Comparison of ENCODE assay signal across 2 cellular contexts in genomic region chr2:15953143-15953630, GRCh38.
TF ChIP-seq lines count a peak whose summit lies in the region.

No MANE protein-coding gene starts in this region.

TF ChIP-seq in H1, 55 proteins besides CTCF, POLR2A, EP300 and RAD21:
- no peak for TF ChIP-seq CBX5 (IDR thresholded peaks at IDR 0.05; ENCODE audit: low read depth, low read length)
- no peak for TF ChIP-seq E2F6 (IDR thresholded peaks at IDR 0.05)
- TF ChIP-seq SP1 (IDR thresholded peaks at IDR 0.05; ENCODE audit: low read depth, low read length) = no peak
- TF ChIP-seq TAF7 (optimal IDR thresholded peaks at IDR 0.05; ENCODE audit: borderline replicate concordance, low read depth, low read length) = no peak
- no peak for TF ChIP-seq BCL11A (IDR thresholded peaks at IDR 0.05; ENCODE audit: low read depth in 2 of 2, low read length in 2 of 2)
- no peak for TF ChIP-seq BACH1 (IDR thresholded peaks at IDR 0.05; ENCODE audit: low read length)
- no peak for TF ChIP-seq GTF2F1 (IDR thresholded peaks at IDR 0.05; ENCODE audit: borderline replicate concordance, low read depth, low read length)
- no peak for TF ChIP-seq CHD2 (IDR thresholded peaks at IDR 0.05; ENCODE audit: low read length)
- no peak for TF ChIP-seq SUZ12 (IDR thresholded peaks at IDR 0.05; ENCODE audit: low read length)
- TF ChIP-seq SAP30 (IDR thresholded peaks at IDR 0.05; ENCODE audit: insufficient read depth, insufficient replicate concordance, low read length) = no peak
- TF ChIP-seq CHD7 (IDR thresholded peaks at IDR 0.05; ENCODE audit: insufficient replicate concordance, low read length) = no peak

TF ChIP-seq in SK-N-SH treated with all-trans-retinoic acid at 6 μM for 48 hours, 23 proteins besides CTCF, POLR2A, EP300 and RAD21:
- no peak for TF ChIP-seq PATZ1 (CRISPR knock-in tag; IDR thresholded peaks at IDR 0.05; ENCODE audit: borderline replicate concordance)
- TF ChIP-seq PPARA (CRISPR knock-in tag; IDR thresholded peaks at IDR 0.05; ENCODE audit: borderline replicate concordance) = no peak
- TF ChIP-seq ZNF565 (CRISPR knock-in tag; conservative IDR thresholded peaks at IDR 0.05; ENCODE audit: low read depth) = no peak
- no peak for TF ChIP-seq BACH2 (CRISPR knock-in tag; IDR thresholded peaks at IDR 0.05; ENCODE audit: borderline replicate concordance)
- TF ChIP-seq TSHZ2 (CRISPR knock-in tag; IDR thresholded peaks at IDR 0.05) = no peak
- TF ChIP-seq GLIS3 (CRISPR knock-in tag; IDR thresholded peaks at IDR 0.05) = no peak
- TF ChIP-seq CSRNP3 (CRISPR knock-in tag; IDR thresholded peaks at IDR 0.05) = no peak
- TF ChIP-seq TOX (CRISPR knock-in tag; IDR thresholded peaks at IDR 0.05; ENCODE audit: borderline replicate concordance) = no peak
- TF ChIP-seq SNAI2 (CRISPR knock-in tag; IDR thresholded peaks at IDR 0.05) = no peak
- no peak for TF ChIP-seq ARNTL (CRISPR knock-in tag; IDR thresholded peaks at IDR 0.05; ENCODE audit: borderline replicate concordance, low read depth)
- no peak for TF ChIP-seq ESRRG (CRISPR knock-in tag; IDR thresholded peaks at IDR 0.05)
- no peak for TF ChIP-seq ZNF8 (CRISPR knock-in tag; IDR thresholded peaks at IDR 0.05)
TF ChIP-seq in SK-N-SH treated with all-trans-retinoic acid at 6 μM for 48 hours: peak in this region for 0.
